Comparison of ENCODE assay signal across 7 cellular contexts in genomic region chr13:106565127-106565775, GRCh38. TPM values are rescaled to one million over a fixed set of nuclear protein-coding genes. Genes with fewer than 3 reads are reported as not detected.
DNase-seq lines count a peak whose midpoint lies in the region; ATAC-seq and TF ChIP-seq lines count a peak whose summit lies in the region.

No MANE protein-coding gene starts in this region.

- peaks cover 8% of the 10 kb centered on the region for H3K36me3 Mint-ChIP-seq in endothelial cell (ENCODE audit: low read depth, unreplicated experiment)

- no peaks in the 10 kb centered on the region for H3K27me3 ChIP-seq in GM23248 (replicated peaks; ENCODE audit: insufficient read depth)
- no peaks in the 10 kb centered on the region for H3K27me3 ChIP-seq in NT2/D1 (ENCODE audit: insufficient read depth, insufficient read length)
- H3K27me3 ChIP-seq in skeletal muscle satellite cell (ENCODE audit: control insufficient read depth, insufficient read depth, low read length) = no peaks in the 10 kb centered on the region

- no peaks in the 10 kb centered on the region for H3K9me3 Mint-ChIP-seq in endothelial cell (ENCODE audit: unreplicated experiment)

- no peak overlapping the region for H3K27ac ChIP-seq in GM23248

- H3K4me3 ChIP-seq in GM23248 (peak overlapping the region; percentile 87), NT2/D1 (ENCODE audit: insufficient read length, low read depth) (peak overlapping the region; percentile 94), skeletal muscle satellite cell (ENCODE audit: low read length) (peak overlapping the region; percentile 97)

- H3K9me3 ChIP-seq in GM23248 (ENCODE audit: low read depth) (no peaks in the 10 kb centered on the region), NT2/D1 (ENCODE audit: insufficient read depth, low read length) (no peaks in the 10 kb centered on the region), skeletal muscle satellite cell (replicated peaks; ENCODE audit: low read length) (no peaks in the 10 kb centered on the region)

- no peaks in the 10 kb centered on the region for H3K9me2 ChIP-seq in GM23248 (ENCODE audit: insufficient read depth)

- H3K79me2 ChIP-seq in GM23248 (ENCODE audit: insufficient read depth) = peaks cover 74% of the 10 kb centered on the region

- no peak for TF ChIP-seq CTCF in endothelial cell (IDR thresholded peaks at IDR 0.05; ENCODE audit: unreplicated experiment)

- no peak for ATAC-seq in GM21381 (IDR thresholded peaks at IDR 0.05; ENCODE audit: unreplicated experiment)
- no peak for ATAC-seq in HG03039 (IDR thresholded peaks at IDR 0.05; ENCODE audit: unreplicated experiment)

- peaks cover 17% of the 10 kb centered on the region for H3K27me3 Mint-ChIP-seq in endothelial cell (ENCODE audit: unreplicated experiment)

- H3F3A ChIP-seq in GM23248 (ENCODE audit: insufficient read depth) = no peaks in the 10 kb centered on the region

- WGBS in GM23248 (ENCODE audit: low coverage in 1 of 2, low lambda C conversion rate in 2 of 2, missing lambda C conversion rate in 2 of 2), 2 experiments = 48 to 54% methylated on average over 4 of the region's 4 CpGs

- peak overlapping the region; percentile 45 for H3K27ac Mint-ChIP-seq in endothelial cell (ENCODE audit: unreplicated experiment)

- no peak overlapping the region for H2AFZ ChIP-seq in GM23248

- peaks cover 35% of the 10 kb centered on the region for H3K4me1 ChIP-seq in GM23248 (ENCODE audit: insufficient read depth)
- peaks cover 3% of the 10 kb centered on the region for H3K4me1 ChIP-seq in NT2/D1 (ENCODE audit: insufficient read depth, insufficient read length)
- H3K4me1 ChIP-seq in skeletal muscle satellite cell (ENCODE audit: control insufficient read depth, insufficient read depth, low read length) = peaks cover 37% of the 10 kb centered on the region

- H3K9ac ChIP-seq in GM23248 (peak overlapping the region; percentile 94; the same call in 1 of the 2 replicates), NT2/D1 (ENCODE audit: insufficient read length, low read depth) (no peak overlapping the region), skeletal muscle satellite cell (ENCODE audit: low read depth, low read length) (peak overlapping the region; percentile 99)

- H3K4me2 ChIP-seq in GM23248 (ENCODE audit: unreplicated experiment) (peak overlapping the region; percentile 92), skeletal muscle satellite cell (ENCODE audit: low read length) (peak overlapping the region; percentile 93)

- H3K4me1 Mint-ChIP-seq in endothelial cell (ENCODE audit: unreplicated experiment) = peaks cover 61% of the 10 kb centered on the region

- H3K4me3 Mint-ChIP-seq in endothelial cell (ENCODE audit: unreplicated experiment) = peak overlapping the region; percentile 100

- in situ Hi-C loops in GM23248 (cut with MboI) = no loop called here

- no peaks in the 10 kb centered on the region for H3K36me3 ChIP-seq in GM23248 (ENCODE audit: low read depth)
- no peaks in the 10 kb centered on the region for H3K36me3 ChIP-seq in NT2/D1 (ENCODE audit: insufficient read depth, insufficient read length, low read length)
- no peaks in the 10 kb centered on the region for H3K36me3 ChIP-seq in skeletal muscle satellite cell (ENCODE audit: insufficient read depth, low read length)

- no peak for DNase-seq in GM23248
- no peak for DNase-seq in NT2/D1 (ENCODE audit: low read depth, low spot score)
- no peak for DNase-seq in endothelial cell (ENCODE audit: low spot score)
- no peak for DNase-seq in KG1 (lab: John Stamatoyannopoulos, UW)

- H4K20me1 ChIP-seq in GM23248 (ENCODE audit: insufficient read depth) = peaks cover 58% of the 10 kb centered on the region

RNA-seq across cellular contexts. Expression of gene ARGLU1, which starts 2.7 kb away (rescaled TPM):
- total RNA-seq in GM23248 (2014; rRNA removed; shearing (Covaris generic)) = 38.4 and 55.8 TPM in 2 replicates
- 51.2 and 61.5 TPM in 2 replicates for polyA plus RNA-seq in GM23248 (2016; fragmentation: Nextera tagmentation; extraction: Ambion mirVana)
- total RNA-seq in endothelial cell (ENCODE audit: unreplicated experiment) = 242 TPM
- total RNA-seq in skeletal muscle satellite cell (2012; rRNA removed) = 25.3 and 36.0 TPM in 2 replicates

RNA-seq across cellular contexts. Expression of gene EFNB2, which starts 29.8 kb away (rescaled TPM):
- 0.43 TPM in 1 of 2 replicates, not detected in the other for total RNA-seq in GM23248 (2014; rRNA removed; shearing (Covaris generic))
- 0.05 and 0.06 TPM in 2 replicates for polyA plus RNA-seq in GM23248 (2016; fragmentation: Nextera tagmentation; extraction: Ambion mirVana)
- total RNA-seq in endothelial cell (ENCODE audit: unreplicated experiment) = 353 TPM
- 4.6 and 6.1 TPM in 2 replicates for total RNA-seq in skeletal muscle satellite cell (2012; rRNA removed)

Comparison
In these comparisons a context has a peak if more than half of its experiments do, and no peak if none do; other contexts are left out.
1. RNA of gene EFNB2, which starts 29.8 kb away (total RNA-seq): 353 TPM in endothelial cell (single experiment); 0.43 TPM in GM23248; every median in the first group is over 100 times any median in the second.
2. Peak in every context shown above with its lines, with median percentiles within 50 percentile points of each other: H3K4me3 ChIP-seq.